Comparison of ENCODE assay signal across 12 cellular contexts in the genomic region with DNA sequence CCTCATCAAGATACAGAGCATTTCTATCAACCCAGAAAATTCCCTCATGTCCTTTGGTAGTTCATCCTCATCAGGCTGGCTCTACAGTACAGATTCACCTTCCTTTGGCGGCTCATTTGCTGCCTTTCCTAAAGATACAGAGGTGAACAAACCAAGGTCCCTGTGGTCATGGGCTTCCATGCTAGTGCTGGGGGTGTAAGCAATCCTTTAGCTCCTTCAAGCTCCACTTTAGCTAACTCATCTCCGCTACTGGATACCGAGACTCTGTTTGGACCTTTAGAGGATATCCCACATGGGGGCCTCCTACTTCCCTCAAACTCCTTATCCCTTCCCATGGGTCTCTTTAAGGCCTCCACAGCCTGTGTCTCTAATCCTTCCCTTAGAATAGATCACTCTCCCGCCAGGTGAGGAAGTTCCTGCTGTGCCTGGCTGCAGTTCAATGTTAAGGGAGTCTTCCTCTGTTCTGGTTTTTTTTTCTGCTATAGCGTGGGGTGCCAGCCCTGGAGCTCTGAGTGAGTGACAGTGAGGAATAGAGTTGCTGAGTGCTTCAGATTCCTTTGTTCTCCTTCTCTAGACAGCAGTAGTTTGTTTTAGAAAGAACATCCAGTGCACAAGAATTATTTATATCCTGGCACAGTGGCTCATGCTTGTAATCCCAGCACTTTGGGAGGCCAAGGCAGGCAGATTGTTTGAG. TPM values are rescaled to one million over a fixed set of nuclear protein-coding genes. Genes with fewer than 3 reads are reported as not detected.
A peak's percentile ranks its signal among the peaks of the same experiment; 100 is the strongest.
DNase-seq lines count a peak whose midpoint lies in the region; ATAC-seq and TF ChIP-seq lines count a peak whose summit lies in the region.
"Had no signal": no experiment of that assay in that cellular context is flagged by ENCODE, and none has a peak within 500 bp of the region (broad histone marks: within the 10 kb centered on the region; RNA-seq: fewer than 3 reads in every experiment).

No MANE protein-coding gene starts in this region.

- no peaks in the 10 kb centered on the region for H3K27me3 ChIP-seq in HCT116 (ENCODE audit: insufficient read depth, low read length)
- no peaks in the 10 kb centered on the region for H3K27me3 ChIP-seq in right atrium auricular region
- no peaks in the 10 kb centered on the region for H3K27me3 ChIP-seq in sigmoid colon

- H3K36me3 Mint-ChIP-seq in activated T-helper 17 cell treated with anti-CD3 and anti-CD28 coated beads, Interleukin-2, amount 50 U/mL, for 72 hours (ENCODE audit: low read depth): no peaks in the 10 kb centered on the region
- H3K36me3 Mint-ChIP-seq: CD8-positive, alpha-beta memory T cell had no signal

- H3K4me3 ChIP-seq in HCT116 (replicated peaks in 1 of 2; ENCODE audit: low read depth in 1 of 2, low read length in 2 of 2) (no peak overlapping the region), right atrium auricular region (no peak overlapping the region), sigmoid colon (no peak overlapping the region)

- peak overlapping the region; percentile 96 for H2AFZ ChIP-seq in HCT116 (ENCODE audit: low read depth, low read length, poor library complexity, severe bottlenecking)

- no peak for DNase-seq in HCT116 (ENCODE audit: low read depth, low spot score)
- no peak for DNase-seq in right atrium auricular region (ENCODE audit: low spot score)
- DNase-seq in sigmoid colon: no peak
- no peak for DNase-seq in GM03348 (ENCODE audit: low spot score)
- DNase-seq in activated naive CD4-positive, alpha-beta T cell treated with anti-CD3 and anti-CD28 coated beads, Interleukin-2, amount 50 U/mL, for 16 hours: no peak
- DNase-seq in activated effector memory CD4-positive, alpha-beta T cell treated with Interleukin-2 at 50 U/mL for 16 hours: no peak
- DNase-seq: CD8-positive, alpha-beta memory T cell; immature natural killer cell; NCI-H1105 treated with DMSO at 0.1 percent for 48 hours; T1000 had no signal

- ATAC-seq in HCT116: peak; percentile 49
- no peak for ATAC-seq in activated T-helper 17 cell treated with anti-CD3 and anti-CD28 coated beads, Interleukin-2, amount 50 U/mL, for 72 hours (replicated peaks)
- no peak for ATAC-seq in HG03280 (IDR thresholded peaks at IDR 0.05; ENCODE audit: unreplicated experiment)

- no peak for TF ChIP-seq RAD21 in HCT116 (IDR thresholded peaks at IDR 0.05; ENCODE audit: low read depth)

- H3K9me3 Mint-ChIP-seq in activated T-helper 17 cell treated with anti-CD3 and anti-CD28 coated beads, Interleukin-2, amount 50 U/mL, for 72 hours: no peaks in the 10 kb centered on the region
- H3K9me3 Mint-ChIP-seq: CD8-positive, alpha-beta memory T cell; immature natural killer cell had no signal

- no peaks in the 10 kb centered on the region for H3K9me2 ChIP-seq in HCT116 (ENCODE audit: insufficient read depth)

- no peaks in the 10 kb centered on the region for H4K20me1 ChIP-seq in HCT116 (ENCODE audit: insufficient read depth)

- 0 out of 2 replicates have a peak overlapping the region, but pooled peaks have one; percentile 4 for H3K27ac ChIP-seq in HCT116 (ENCODE audit: low read depth, low read length)
- peak overlapping the region; percentile 32 to 73 for H3K27ac ChIP-seq in right atrium auricular region
- H3K27ac ChIP-seq in sigmoid colon: peak overlapping the region; percentile 69 to 79 (median 72)

- H3K9ac ChIP-seq in HCT116 (ENCODE audit: low read length): no peak overlapping the region

- no TSS peak for BruUV-seq in HCT116 (replicated peaks; lab: Mats Ljungman, UMichigan)

- H3K36me3 ChIP-seq in HCT116 (ENCODE audit: control insufficient read depth in 1 of 2, insufficient read depth in 2 of 2, low read length in 2 of 2) (no peaks in the 10 kb centered on the region), right atrium auricular region (no peaks in the 10 kb centered on the region), sigmoid colon (no peaks in the 10 kb centered on the region)

- peak in 1 of 4 donors; percentile 59 for TF ChIP-seq EP300 in sigmoid colon (IDR thresholded peaks at IDR 0.05)

- TF ChIP-seq CTCF in HCT116 (IDR thresholded peaks at IDR 0.05 in 2 of 3, conservative IDR thresholded peaks at IDR 0.05 in 1 of 3; ENCODE audit: borderline replicate concordance in 1 of 3, insufficient read depth in 1 of 3, low read depth in 2 of 3, low read length in 2 of 3): no peak
- TF ChIP-seq CTCF in right atrium auricular region (IDR thresholded peaks at IDR 0.05): no peak
- no peak for TF ChIP-seq CTCF in sigmoid colon (IDR thresholded peaks at IDR 0.05)

- H3K27me3 Mint-ChIP-seq in activated T-helper 17 cell treated with anti-CD3 and anti-CD28 coated beads, Interleukin-2, amount 50 U/mL, for 72 hours: peaks cover 3% of the 10 kb centered on the region

- no peak overlapping the region for H3K4me3 Mint-ChIP-seq in activated T-helper 17 cell treated with anti-CD3 and anti-CD28 coated beads, Interleukin-2, amount 50 U/mL, for 72 hours
- H3K4me3 Mint-ChIP-seq: CD8-positive, alpha-beta memory T cell; immature natural killer cell had no signal

- H3K4me2 ChIP-seq in HCT116 (ENCODE audit: low read length): peak overlapping the region; percentile 53

- intact Hi-C loops in HCT116 (cut with micrococcal nuclease) (no loop called here), sigmoid colon (cut with DNase I) (loop anchor here (5.0 kb wide), 1 partner anchor 156 kb away; no protein-coding TSS in a partner anchor)

- POLR2A ChIA-PET in HCT116 (lab: Charles Lee): interaction anchor here (0.9 kb wide), 1 partner anchor 144 kb away, joined by 3 read pairs; no protein-coding TSS in a partner anchor

- H3K4me1 ChIP-seq in HCT116 (ENCODE audit: control insufficient read depth in 1 of 2, insufficient read depth in 2 of 2, low read length in 2 of 2) (peaks cover 30 to 49% of the 10 kb centered on the region in 2 experiments; a peak in 3 of 4 replicates), right atrium auricular region (peaks cover 0 to 18% of the 10 kb centered on the region in 2 donors), sigmoid colon (peaks cover 0 to 44% (median 35%) of the 10 kb centered on the region in 4 donors)

- H3K9me3 ChIP-seq in HCT116 (ENCODE audit: control insufficient read depth in 1 of 2, insufficient read depth in 1 of 2, low read depth in 1 of 2, low read length in 2 of 2): no peaks in the 10 kb centered on the region
- no peaks in the 10 kb centered on the region for H3K9me3 ChIP-seq in right atrium auricular region
- no peaks in the 10 kb centered on the region for H3K9me3 ChIP-seq in sigmoid colon

- WGBS in sigmoid colon, 2 donors: 73 to 76% methylated on average over 5 of the region's 5 CpGs

- RAD21 ChIA-PET in HCT116 (lab: Charles Lee; ENCODE audit: low non-redundant PET in 1 of 2, low total read pairs in 2 of 2, uncharacterized antibody in 2 of 2, unreplicated experiment in 2 of 2): no interaction called here

- CTCF ChIA-PET in HCT116 (lab: Charles Lee): interaction anchor here (1.8 to 4.3 kb wide), 3 partner anchors 16 to 153 kb away, joined by 3 to 28 read pairs (median 8); no protein-coding TSS in a partner anchor

- TF ChIP-seq POLR2A in HCT116 (IDR thresholded peaks at IDR 0.05; ENCODE audit: borderline replicate concordance, extremely low read depth, insufficient read depth, insufficient read length): no peak
- TF ChIP-seq POLR2A in sigmoid colon (IDR thresholded peaks at IDR 0.05): no peak

- peak overlapping the region; percentile 11 for H3K27ac Mint-ChIP-seq in activated T-helper 17 cell treated with anti-CD3 and anti-CD28 coated beads, Interleukin-2, amount 50 U/mL, for 72 hours

- peaks cover 5% of the 10 kb centered on the region for H3K4me1 Mint-ChIP-seq in activated T-helper 17 cell treated with anti-CD3 and anti-CD28 coated beads, Interleukin-2, amount 50 U/mL, for 72 hours
- H3K4me1 Mint-ChIP-seq: CD8-positive, alpha-beta memory T cell; immature natural killer cell had no signal

- no peaks in the 10 kb centered on the region for H3K79me2 ChIP-seq in HCT116 (ENCODE audit: insufficient read depth, low read length)

TF ChIP-seq in HCT116, 20 proteins besides CTCF, POLR2A, EP300 and RAD21:
- 0 out of 2 replicates have a peak, but pooled peaks have one; percentile 21 for TF ChIP-seq POLR2AphosphoS5 (IDR thresholded peaks at IDR 0.05; ENCODE audit: low read depth, low read length)
- 0 out of 2 replicates have a peak, but pooled peaks have one; percentile 6 for TF ChIP-seq MAX (IDR thresholded peaks at IDR 0.05)
- TF ChIP-seq SIN3A (IDR thresholded peaks at IDR 0.05; ENCODE audit: low read depth): no peak
TF ChIP-seq in HCT116: peak in this region for 2.

RNA-seq across cellular contexts. Expression of gene CLEC3B, which starts 30.7 kb away (rescaled TPM):
- 0.57 TPM for total RNA-seq in HCT116 (2021; ENCODE audit: unreplicated experiment)
- 0.26 and 0.51 TPM in 2 replicates for polyA plus RNA-seq in HCT116 (2012)
- total RNA-seq in activated T-helper 17 cell treated with anti-CD3 and anti-CD28 coated beads, Interleukin-2, amount 50 U/mL, for 72 hours: under 1 TPM; 0.37 to 0.66 TPM
- total RNA-seq in right atrium auricular region: 100 to 1,000 TPM; 138 to 180 TPM
- total RNA-seq in sigmoid colon: 10 to 100 TPM; 21.3 to 97.2 (median 40.3) TPM
- polyA plus RNA-seq in sigmoid colon: 10 to 100 TPM in 2 of 3 donors, 1 to 10 TPM in 1; 8.8 to 50.5 (median 35.3) TPM
- polyA plus RNA-seq: CD8-positive, alpha-beta memory T cell had no signal

Comparison
In these comparisons a context has a peak if more than half of its experiments do, and no peak if none do; other contexts are left out.
1. H3K27ac ChIP-seq: peak in every context shown above with its lines; median percentile 72 in sigmoid colon; 52 in right atrium auricular region; 4 in HCT116.
2. RNA of gene CLEC3B, which starts 30.7 kb away (total RNA-seq): 138 to 180 TPM in right atrium auricular region and 21.3 to 97.2 TPM in sigmoid colon; 0.37 to 0.66 TPM in activated T-helper 17 cell treated with anti-CD3 and anti-CD28 coated beads, Interleukin-2, amount 50 U/mL, for 72 hours and 0.57 TPM in HCT116 (single experiment); every median in the first group is over 10 times any median in the second.